ENCODE assay signal across 8 cellular contexts in the genomic region with DNA sequence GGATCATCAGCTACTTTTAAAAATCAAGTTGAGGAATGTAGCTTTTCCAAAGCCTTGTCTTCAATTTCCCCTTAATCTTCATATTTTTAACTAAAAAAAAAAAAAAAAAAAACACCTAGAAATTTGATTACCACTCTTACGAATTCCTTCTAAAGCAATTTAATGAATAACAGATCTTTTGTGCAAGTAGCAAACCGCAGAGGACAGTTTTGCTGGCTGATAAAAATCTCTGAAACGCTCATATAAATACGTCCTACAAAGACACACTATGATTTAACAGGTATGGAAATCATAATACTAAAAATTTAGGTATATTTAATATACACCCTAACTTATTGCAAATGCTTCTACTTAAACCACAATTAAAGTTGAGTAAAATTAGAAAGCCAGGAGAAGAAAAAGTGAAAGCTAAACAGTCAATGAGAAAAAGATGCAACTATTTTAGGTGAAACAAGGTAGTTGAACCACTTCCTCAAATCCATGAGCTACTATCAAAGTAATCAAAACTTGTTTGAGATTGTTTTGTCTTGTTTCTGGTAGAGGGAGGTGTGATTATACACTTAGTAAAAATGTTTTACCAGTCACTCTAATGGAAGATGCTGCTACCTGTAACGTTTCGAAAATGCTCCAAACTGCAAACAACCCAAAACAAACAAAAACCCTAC. TPM values are rescaled to one million over a fixed set of nuclear protein-coding genes. Genes with fewer than 3 reads are reported as not detected.
DNase-seq lines count a peak whose midpoint lies in the region; ATAC-seq and TF ChIP-seq lines count a peak whose summit lies in the region.

No MANE protein-coding gene starts in this region.

- peak; percentile 61 for DNase-seq in ACHN
- peak; percentile 59 for DNase-seq in GM20000 (ENCODE audit: low spot score)
- DNase-seq in tibial nerve (ENCODE audit: low spot score in 2 of 2) = no peak
- no peak for DNase-seq in stimulated activated CD4-positive, alpha-beta T cell treated with anti-CD3 and anti-CD28 coated beads, Interleukin-12 subunit alpha, Interleukin-12 subunit beta, amount 100 ng/mL, for 4 hours
- no peak for DNase-seq in erythroblast (lab: John Stamatoyannopoulos, UW)

- H3K4me3 ChIP-seq in WI38 (ENCODE audit: low read depth, low read length) (peak overlapping the region; percentile 91), iPS-18c (ENCODE audit: insufficient read depth, low read depth, low read length) (peak overlapping the region; percentile 100), tibial nerve (peak overlapping the region; percentile 55 to 97 (median 88))

- WGBS in tibial nerve, 2 donors = 31 to 33% methylated on average over 6 of the region's 6 CpGs

- H3K4me1 ChIP-seq in tibial nerve = peaks cover 0 to 29% (median 1%) of the 10 kb centered on the region in 4 donors

- no peaks in the 10 kb centered on the region for H3K27me3 ChIP-seq in tibial nerve

- ATAC-seq in HG02870 (IDR thresholded peaks at IDR 0.05; ENCODE audit: unreplicated experiment) = no peak

- peak overlapping the region in 3 of 4 donors; percentile 22 to 89 (median 86) for H3K27ac ChIP-seq in tibial nerve

- H3K9me3 ChIP-seq in iPS-18c (ENCODE audit: control insufficient read depth, insufficient read depth, low read length) = no peaks in the 10 kb centered on the region
- no peaks in the 10 kb centered on the region for H3K9me3 ChIP-seq in tibial nerve

- no peak for TF ChIP-seq EP300 in tibial nerve (IDR thresholded peaks at IDR 0.05)

- no peak for TF ChIP-seq CTCF in GM20000 (IDR thresholded peaks at IDR 0.05; ENCODE audit: extremely low read depth, missing control alignments)
- TF ChIP-seq CTCF in WI38 (IDR thresholded peaks at IDR 0.05; ENCODE audit: low read depth, low read length) = no peak
- no peak for TF ChIP-seq CTCF in tibial nerve (IDR thresholded peaks at IDR 0.05)

- no peaks in the 10 kb centered on the region for H3K36me3 ChIP-seq in tibial nerve

- in situ Hi-C loops in ACHN (cut with HindIII; ENCODE audit: low pct_ligation_motif_present, low pct_unique_long_range_greater_than_20kb, low sequenced_read_pairs) = no loop called here

- TF ChIP-seq POLR2A in tibial nerve (IDR thresholded peaks at IDR 0.05) = no peak
- no peak for TF ChIP-seq POLR2A in erythroblast (IDR thresholded peaks at IDR 0.05; ENCODE audit: low read length)

RNA-seq across cellular contexts. Expression of a gene that starts 2.3 kb away (rescaled TPM):
- 100 to 1,000 TPM in 1 of 4 donors, 10 to 100 TPM in 3; 54.8 to 159 (median 65.8) TPM for total RNA-seq in tibial nerve

Comparison
In these comparisons a context has a peak if more than half of its experiments do, and no peak if none do; other contexts are left out.
1. DNase-seq: peak in ACHN (single experiment) and GM20000 (single experiment); none in tibial nerve (0 of 2), stimulated activated CD4-positive, alpha-beta T cell treated with anti-CD3 and anti-CD28 coated beads, Interleukin-12 subunit alpha, Interleukin-12 subunit beta, amount 100 ng/mL, for 4 hours (single experiment) and erythroblast (0 of 2).
2. Peak in every context shown above with its lines, with median percentiles within 50 percentile points of each other: H3K4me3 ChIP-seq.